ENCODE assay signal across 26 cellular contexts in the genomic region with DNA sequence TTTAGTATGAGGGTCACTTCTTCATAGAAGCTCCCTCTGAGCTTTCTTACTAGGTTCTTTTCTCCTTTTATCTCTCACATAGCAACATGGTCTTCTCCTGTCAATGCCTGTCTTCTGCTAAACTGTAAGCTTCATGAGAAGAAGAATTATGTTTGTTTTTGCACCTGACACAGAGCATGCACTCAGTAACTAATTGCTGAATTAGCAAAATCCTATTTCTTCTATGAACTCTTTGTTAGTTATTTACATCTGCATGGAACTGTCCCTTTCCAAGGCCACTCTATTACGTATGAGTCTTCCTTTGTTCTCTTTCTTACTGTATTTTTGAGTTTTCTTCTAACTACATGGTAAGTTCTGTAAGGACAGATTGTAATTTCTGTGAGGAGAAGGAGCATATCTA.
DNase-seq lines count a peak whose midpoint lies in the region; ATAC-seq, FAIRE-seq and TF ChIP-seq lines count a peak whose summit lies in the region.
"Had no signal": no experiment of that assay in that cellular context is flagged by ENCODE, and none has a peak within 500 bp of the region (broad histone marks: within the 10 kb centered on the region; RNA-seq: fewer than 3 reads in every experiment).

No MANE protein-coding gene starts in this region.

- no peak overlapping the region for H3K4me3 Mint-ChIP-seq in osteocyte (ENCODE audit: unreplicated experiment)
- no peak overlapping the region for H3K4me3 Mint-ChIP-seq in stimulated activated naive CD8-positive, alpha-beta T cell treated with anti-CD3 and anti-CD28 coated beads, Interleukin-15, amount 100 ng/mL, for 72 hours
- H3K4me3 Mint-ChIP-seq: B cell; CD4-positive, alpha-beta T cell; CD8-positive, alpha-beta T cell had no signal

- TF ChIP-seq CTCF in A549 (IDR thresholded peaks at IDR 0.05) (no peak), D721Med (IDR thresholded peaks at IDR 0.05; ENCODE audit: insufficient read depth, missing control alignments) (no peak), K562 (IDR thresholded peaks at IDR 0.05 in 2 of 3, conservative IDR thresholded peaks at IDR 0.05 in 1 of 3; ENCODE audit: insufficient read depth in 2 of 3, low read depth in 1 of 3, low read length in 3 of 3) (no peak), osteocyte (IDR thresholded peaks at IDR 0.05) (no peak), brain microvascular endothelial cell (IDR thresholded peaks at IDR 0.05; ENCODE audit: low read depth, low read length, missing control alignments) (no peak)

- no peaks in the 10 kb centered on the region for H3K27me3 Mint-ChIP-seq in osteocyte (ENCODE audit: unreplicated experiment)
- H3K27me3 Mint-ChIP-seq in stimulated activated naive CD8-positive, alpha-beta T cell treated with anti-CD3 and anti-CD28 coated beads, Interleukin-15, amount 100 ng/mL, for 72 hours, result no peaks in the 10 kb centered on the region
- H3K27me3 Mint-ChIP-seq: CD4-positive, alpha-beta T cell had no signal

- no peaks in the 10 kb centered on the region for H3K79me2 ChIP-seq in K562 (ENCODE audit: control insufficient read depth, insufficient read depth, low read length)

- CTCF ChIA-PET in A549 (lab: Yijun Ruan, JAX), result no interaction called here
- CTCF ChIA-PET in K562 (lab: Yijun Ruan, JAX; ENCODE audit: low intra/inter-chr PET ratio), result no interaction called here

- no peaks in the 10 kb centered on the region for H3K4me1 Mint-ChIP-seq in osteocyte (ENCODE audit: unreplicated experiment)
- no peaks in the 10 kb centered on the region for H3K4me1 Mint-ChIP-seq in stimulated activated naive CD8-positive, alpha-beta T cell treated with anti-CD3 and anti-CD28 coated beads, Interleukin-15, amount 100 ng/mL, for 72 hours
- H3K4me1 Mint-ChIP-seq: B cell had no signal

- DNase-seq in A549 (ENCODE audit: low read depth in 1 of 2, low spot score in 1 of 2) (no peak), D721Med (ENCODE audit: insufficient read length, low spot score) (no peak), K562 (ENCODE audit: extremely low read depth in 1 of 4, low spot score in 3 of 4) (no peak), osteocyte (ENCODE audit: extremely low spot score, unreplicated experiment) (no peak), brain microvascular endothelial cell (no peak)
- no peak for DNase-seq in stimulated activated naive CD8-positive, alpha-beta T cell treated with anti-CD3 and anti-CD28 coated beads, Interleukin-15, amount 100 ng/mL, for 72 hours
- DNase-seq: 8988T; AML-193; Caco-2; Calu3; CD4-positive, alpha-beta T cell; CD8-positive, alpha-beta T cell; DMS 273 treated with DMSO at 0.1 percent for 48 hours; DMS153; DMS53; DMS79; DND-41; EL; GDM1 had no signal

- FAIRE-seq in A549 (lab: Jason Lieb, UNC) (no peak), D721Med (lab: Jason Lieb, UNC) (peak; percentile 6), K562 (lab: Jason Lieb, UNC) (no peak)
- FAIRE-seq: A204.1, GM12878, GM12892, GM18507 had no signal

- H3K4me1 ChIP-seq in A549 (no peaks in the 10 kb centered on the region), K562 (replicated peaks in 1 of 2; ENCODE audit: control insufficient read depth in 2 of 2, insufficient read depth in 2 of 2, low read length in 2 of 2) (no peaks in the 10 kb centered on the region)
- H3K4me1 ChIP-seq: BLaER1 treated with 17β-estradiol and CSF1 and Interleukin-3, amounts not matched to agents 10 nM and 100 nM; Caco-2 had no signal

- no peaks in the 10 kb centered on the region for H3K9me3 Mint-ChIP-seq in osteocyte (ENCODE audit: unreplicated experiment)
- no peaks in the 10 kb centered on the region for H3K9me3 Mint-ChIP-seq in stimulated activated naive CD8-positive, alpha-beta T cell treated with anti-CD3 and anti-CD28 coated beads, Interleukin-15, amount 100 ng/mL, for 72 hours

- no TSS peak for BruUV-seq in K562 (replicated peaks; lab: Mats Ljungman, UMichigan)

- H3K27me3 ChIP-seq in K562 (ENCODE audit: control insufficient read depth in 2 of 2, insufficient read depth in 2 of 2, low read length in 2 of 2) (no peaks in the 10 kb centered on the region), brain microvascular endothelial cell (replicated peaks) (no peaks in the 10 kb centered on the region)
- H3K27me3 ChIP-seq: BLaER1 treated with 17β-estradiol and CSF1 and Interleukin-3, amounts not matched to agents 10 nM and 100 nM had no signal

- TF ChIP-seq POLR2A in A549 (IDR thresholded peaks at IDR 0.05; ENCODE audit: low read length) (no peak), K562 (conservative IDR thresholded peaks at IDR 0.05) (no peak)

- H3K4me3 ChIP-seq in A549, result no peak overlapping the region
- no peak overlapping the region for H3K4me3 ChIP-seq in K562
- H3K4me3 ChIP-seq in brain microvascular endothelial cell (ENCODE audit: low read depth, low read length), result no peak overlapping the region
- H3K4me3 ChIP-seq: BLaER1 treated with 17β-estradiol and CSF1 and Interleukin-3, amounts not matched to agents 10 nM and 100 nM; GM12878 had no signal

- TF ChIP-seq RAD21 in A549 (conservative IDR thresholded peaks at IDR 0.05 in 1 of 2, IDR thresholded peaks at IDR 0.05 in 1 of 2), result no peak
- no peak for TF ChIP-seq RAD21 in K562 (CRISPR knock-in tag; conservative IDR thresholded peaks at IDR 0.05 in 1 of 2, IDR thresholded peaks at IDR 0.05 in 1 of 2)

- H3K27ac Mint-ChIP-seq in osteocyte (ENCODE audit: unreplicated experiment), result no peak overlapping the region
- H3K27ac Mint-ChIP-seq in stimulated activated naive CD8-positive, alpha-beta T cell treated with anti-CD3 and anti-CD28 coated beads, Interleukin-15, amount 100 ng/mL, for 72 hours, result no peak overlapping the region
- H3K27ac Mint-ChIP-seq: B cell; CD4-positive, alpha-beta T cell; CD8-positive, alpha-beta T cell had no signal

- H3K9me1 ChIP-seq in K562 (ENCODE audit: control insufficient read depth, insufficient read depth, low read length), result no peaks in the 10 kb centered on the region

- H3K27ac ChIP-seq in A549 (no peak overlapping the region), K562 (ENCODE audit: extremely low read depth, low read depth, low read length) (no peak overlapping the region), brain microvascular endothelial cell (no peak overlapping the region)
- H3K27ac ChIP-seq: BLaER1 treated with 17β-estradiol and CSF1 and Interleukin-3, amounts not matched to agents 10 nM and 100 nM; C4-2B had no signal

- H3K36me3 Mint-ChIP-seq in osteocyte (ENCODE audit: unreplicated experiment), result no peaks in the 10 kb centered on the region
- H3K36me3 Mint-ChIP-seq: CD8-positive, alpha-beta T cell had no signal

- ATAC-seq in A549 (no peak), K562 (no peak)
- ATAC-seq in stimulated activated naive CD8-positive, alpha-beta T cell treated with anti-CD3 and anti-CD28 coated beads, Interleukin-15, amount 100 ng/mL, for 72 hours, result no peak
- ATAC-seq: CD8-positive, alpha-beta T cell; GM12878 had no signal

- TF ChIP-seq EP300 in A549 (IDR thresholded peaks at IDR 0.05), result no peak
- no peak for TF ChIP-seq EP300 in K562 (IDR thresholded peaks at IDR 0.05; ENCODE audit: low read length)

- H3K4me2 ChIP-seq in A549, result no peak overlapping the region
- no peak overlapping the region for H3K4me2 ChIP-seq in K562 (ENCODE audit: insufficient read depth, low read length)
- H3K4me2 ChIP-seq: BLaER1 treated with 17β-estradiol and CSF1 and Interleukin-3, amounts not matched to agents 10 nM and 100 nM had no signal

- WGBS in A549 (ENCODE audit: missing lambda C conversion rate), result 8% methylated on average over 1 of the region's 1 CpG
- 0% methylated on average over 1 of the region's 1 CpG for WGBS in K562 (ENCODE audit: insufficient coverage, low coverage, missing lambda C conversion rate)

- POLR2A ChIA-PET in A549 (lab: Yijun Ruan, JAX), result no interaction called here
- POLR2A ChIA-PET in K562 (lab: Yijun Ruan, JAX), result no interaction called here

- H3K9ac ChIP-seq in K562 (ENCODE audit: insufficient read depth in 1 of 2, low read depth in 2 of 2, low read length in 2 of 2), result no peak overlapping the region
- H3K9ac ChIP-seq: BLaER1 treated with 17β-estradiol and CSF1 and Interleukin-3, amounts not matched to agents 10 nM and 100 nM had no signal

- in situ Hi-C loops in K562 (cut with MboI) (no loop called here), brain microvascular endothelial cell (cut with HindIII; ENCODE audit: low pct_ligation_motif_present, low sequenced_read_pairs) (no loop called here)

- no peaks in the 10 kb centered on the region for H4K20me1 ChIP-seq in K562 (replicated peaks; ENCODE audit: control insufficient read depth, insufficient read depth, low read length)
- H4K20me1 ChIP-seq: BLaER1 treated with 17β-estradiol and CSF1 and Interleukin-3, amounts not matched to agents 10 nM and 100 nM had no signal

- H2AFZ ChIP-seq in K562 (ENCODE audit: low read depth, low read length), result no peak overlapping the region

- no peaks in the 10 kb centered on the region for H3K9me3 ChIP-seq in A549
- H3K9me3 ChIP-seq in K562 (replicated peaks; ENCODE audit: control insufficient read depth, insufficient read depth, low read depth, low read length), result no peaks in the 10 kb centered on the region
- H3K9me3 ChIP-seq: BLaER1 treated with 17β-estradiol and CSF1 and Interleukin-3, amounts not matched to agents 10 nM and 100 nM; Caco-2 had no signal

- intact Hi-C loops in K562 (cut with micrococcal nuclease), result no loop called here

- H3K36me3 ChIP-seq in K562 (ENCODE audit: control insufficient read depth, insufficient read depth, low read length) (no peaks in the 10 kb centered on the region), brain microvascular endothelial cell (replicated peaks) (no peaks in the 10 kb centered on the region)
- H3K36me3 ChIP-seq: BLaER1 treated with 17β-estradiol and CSF1 and Interleukin-3, amounts not matched to agents 10 nM and 100 nM had no signal

TF ChIP-seq in A549, 52 proteins besides CTCF, POLR2A, EP300 and RAD21 (continues in another document):
- no peak for TF ChIP-seq CEBPB (IDR thresholded peaks at IDR 0.05)
- peak; percentile 75 for TF ChIP-seq MAFK (IDR thresholded peaks at IDR 0.05; ENCODE audit: partially characterized antibody)
- TF ChIP-seq BHLHE40 (IDR thresholded peaks at IDR 0.05; ENCODE audit: low read depth, low read length), result no peak
- no peak for TF ChIP-seq PHF8 (IDR thresholded peaks at IDR 0.05; ENCODE audit: borderline replicate concordance, low read depth)
- no peak for TF ChIP-seq HDAC2 (IDR thresholded peaks at IDR 0.05)

TF ChIP-seq in K562, 482 proteins besides CTCF, POLR2A, EP300 and RAD21 (continues in another document):
- TF ChIP-seq, protein P1, sequence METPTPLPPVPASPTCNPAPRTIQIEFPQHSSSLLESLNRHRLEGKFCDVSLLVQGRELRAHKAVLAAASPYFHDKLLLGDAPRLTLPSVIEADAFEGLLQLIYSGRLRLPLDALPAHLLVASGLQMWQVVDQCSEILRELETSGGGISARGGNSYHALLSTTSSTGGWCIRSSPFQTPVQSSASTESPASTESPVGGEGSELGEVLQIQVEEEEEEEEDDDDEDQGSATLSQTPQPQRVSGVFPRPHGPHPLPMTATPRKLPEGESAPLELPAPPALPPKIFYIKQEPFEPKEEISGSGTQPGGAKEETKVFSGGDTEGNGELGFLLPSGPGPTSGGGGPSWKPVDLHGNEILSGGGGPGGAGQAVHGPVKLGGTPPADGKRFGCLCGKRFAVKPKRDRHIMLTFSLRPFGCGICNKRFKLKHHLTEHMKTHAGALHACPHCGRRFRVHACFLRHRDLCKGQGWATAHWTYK (CRISPR knock-in tag; IDR thresholded peaks at IDR 0.05), result no peak
- TF ChIP-seq MAFK (IDR thresholded peaks at IDR 0.05; ENCODE audit: low read length) (0 out of 2 replicates have a peak, but pooled peaks have one; percentile 23), ADNP (tag; IDR thresholded peaks at IDR 0.05) (no peak), ZNF316 (IDR thresholded peaks at IDR 0.05) (peak; percentile 67)
